In the genomic region with DNA sequence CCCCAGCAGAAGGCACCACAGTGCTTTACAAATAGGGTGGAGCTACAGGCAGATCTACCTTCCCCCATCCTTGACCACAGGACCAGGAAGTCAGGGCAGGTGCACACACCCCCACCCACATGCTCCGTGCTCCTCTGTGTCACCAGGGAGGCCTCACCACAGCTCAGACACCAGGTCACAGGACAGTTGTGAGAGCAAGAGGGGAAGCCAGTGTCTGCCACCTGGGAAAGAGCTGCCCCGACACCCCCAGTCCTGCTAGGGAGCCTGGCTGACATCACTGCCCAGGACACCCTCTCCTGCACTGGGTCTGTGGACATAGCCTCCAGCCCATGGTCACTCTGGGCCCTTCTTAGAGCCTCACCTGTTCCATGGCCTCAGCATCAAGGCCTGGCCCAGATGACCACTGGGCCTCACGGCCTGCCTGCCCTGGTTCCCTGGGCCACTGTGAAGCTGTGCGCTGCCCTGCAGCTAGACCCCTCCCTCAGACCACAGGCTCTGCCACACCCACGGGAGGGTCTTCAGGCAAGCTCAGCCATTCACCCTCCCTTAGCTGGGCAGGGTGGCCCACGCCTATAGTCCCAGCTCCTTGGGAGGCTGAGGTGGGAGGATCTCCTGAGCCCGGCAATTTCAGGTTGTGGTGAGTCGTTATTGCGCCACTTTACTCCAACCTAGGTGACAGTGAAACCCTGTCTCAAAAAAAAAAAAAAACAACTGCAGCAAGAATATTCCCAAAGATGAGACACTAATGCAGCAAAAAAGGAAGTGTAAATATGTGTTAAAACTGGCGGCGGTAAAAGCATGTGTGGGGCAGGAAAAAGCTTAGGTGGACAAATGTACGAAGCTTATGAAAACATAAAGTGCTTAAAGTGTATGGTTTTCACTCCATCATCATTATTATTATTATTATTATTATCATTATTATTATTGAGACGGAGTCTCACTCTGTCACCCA, we compare ENCODE assay signal across 8 cellular contexts. TPM values are rescaled to one million over a fixed set of nuclear protein-coding genes. Genes with fewer than 3 reads are reported as not detected.
DNase-seq lines count a peak whose midpoint lies in the region; ATAC-seq and TF ChIP-seq lines count a peak whose summit lies in the region.

No MANE protein-coding gene starts in this region.

- no peaks in the 10 kb centered on the region for H3K9me3 ChIP-seq in mucosa of descending colon
- no peaks in the 10 kb centered on the region for H3K9me3 ChIP-seq in esophagus squamous epithelium

- POLR2A ChIA-PET in activated CD8-positive, alpha-beta T cell treated with anti-CD3 and anti-CD28 coated beads, Interleukin-2, amount 10 ng/mL, durations not matched to agents 7 days and 5 days (lab: Charles Lee), result interaction anchor here (1.4 kb wide), 1 partner anchor 14 kb away, joined by 9 read pairs; a partner anchor contains a TSS

- H3K4me3 Mint-ChIP-seq in Calu3 (ENCODE audit: low read depth, unreplicated experiment), result no peak overlapping the region
- H3K4me3 Mint-ChIP-seq in activated CD8-positive, alpha-beta T cell treated with anti-CD3 and anti-CD28 coated beads, Interleukin-2, amount 10 ng/mL, durations not matched to agents 7 days and 5 days, result no peak overlapping the region

- H3K9me3 Mint-ChIP-seq in Calu3 (ENCODE audit: low read depth, unreplicated experiment), result no peaks in the 10 kb centered on the region
- no peaks in the 10 kb centered on the region for H3K9me3 Mint-ChIP-seq in activated CD8-positive, alpha-beta T cell treated with anti-CD3 and anti-CD28 coated beads, Interleukin-2, amount 10 ng/mL, durations not matched to agents 7 days and 5 days (ENCODE audit: insufficient read depth)

- intact Hi-C loops in Calu3 (cut with micrococcal nuclease; ENCODE audit: unreplicated experiment), result no loop called here
- intact Hi-C loops in mucosa of descending colon (cut with DNase I, micrococcal nuclease), result no loop called here
- intact Hi-C loops in esophagus squamous epithelium (cut with DNase I), result no loop called here

- H3K27ac ChIP-seq in esophagus squamous epithelium, result peak overlapping the region in 2 of 4 donors; percentile 33 to 57

- no peak overlapping the region for H3K27ac Mint-ChIP-seq in Calu3 (ENCODE audit: unreplicated experiment)
- peak overlapping the region; percentile 75 for H3K27ac Mint-ChIP-seq in activated CD8-positive, alpha-beta T cell treated with anti-CD3 and anti-CD28 coated beads, Interleukin-2, amount 10 ng/mL, durations not matched to agents 7 days and 5 days

- WGBS in esophagus squamous epithelium, 2 donors, result 65 to 89% methylated on average over 6 to 11 of the region's 13 CpGs

- peaks cover 5% of the 10 kb centered on the region for H3K4me1 ChIP-seq in mucosa of descending colon (ENCODE audit: low read depth)
- peaks cover 0 to 22% (median 4%) of the 10 kb centered on the region in 3 donors for H3K4me1 ChIP-seq in esophagus squamous epithelium

- DNase-seq in Calu3, result peak; percentile 86
- DNase-seq in LNCaP clone FGC (ENCODE audit: low read depth), result peak; percentile 30
- DNase-seq in activated CD8-positive, alpha-beta T cell treated with anti-CD3 and anti-CD28 coated beads, Interleukin-2, amount 10 ng/mL, durations not matched to agents 7 days and 5 days, result peak; percentile 87
- DNase-seq in mucosa of descending colon, result peak; percentile 72 to 89 (median 75)
- DNase-seq in NCI-H1092 (lab: John Stamatoyannopoulos, UW), result no peak
- DNase-seq in inferior parietal cortex (ENCODE audit: extremely low spot score), result no peak
- no peak for DNase-seq in esophagus squamous epithelium (lab: John Stamatoyannopoulos, UW)

- H3K36me3 ChIP-seq in mucosa of descending colon (ENCODE audit: low read depth) (no peaks in the 10 kb centered on the region), esophagus squamous epithelium (peaks cover 0 to 22% (median 0%) of the 10 kb centered on the region in 3 donors)

- H3K27me3 Mint-ChIP-seq in Calu3 (ENCODE audit: unreplicated experiment), result no peaks in the 10 kb centered on the region
- H3K27me3 Mint-ChIP-seq in activated CD8-positive, alpha-beta T cell treated with anti-CD3 and anti-CD28 coated beads, Interleukin-2, amount 10 ng/mL, durations not matched to agents 7 days and 5 days (ENCODE audit: low read depth), result no peaks in the 10 kb centered on the region

- no peak for TF ChIP-seq CTCF in Calu3 (IDR thresholded peaks at IDR 0.05; ENCODE audit: unreplicated experiment)
- no peak for TF ChIP-seq CTCF in LNCaP clone FGC (IDR thresholded peaks at IDR 0.05; ENCODE audit: control insufficient read depth, extremely low read depth, insufficient read depth)
- TF ChIP-seq CTCF in mucosa of descending colon (IDR thresholded peaks at IDR 0.05), result no peak
- no peak for TF ChIP-seq CTCF in esophagus squamous epithelium (IDR thresholded peaks at IDR 0.05)

- H3K4me1 Mint-ChIP-seq in Calu3 (ENCODE audit: low read depth, unreplicated experiment), result peaks cover 34% of the 10 kb centered on the region
- peaks cover 63% of the 10 kb centered on the region for H3K4me1 Mint-ChIP-seq in activated CD8-positive, alpha-beta T cell treated with anti-CD3 and anti-CD28 coated beads, Interleukin-2, amount 10 ng/mL, durations not matched to agents 7 days and 5 days (ENCODE audit: low read depth)

- H3K36me3 Mint-ChIP-seq in Calu3 (ENCODE audit: insufficient read depth, unreplicated experiment), result peaks cover 32% of the 10 kb centered on the region
- H3K36me3 Mint-ChIP-seq in activated CD8-positive, alpha-beta T cell treated with anti-CD3 and anti-CD28 coated beads, Interleukin-2, amount 10 ng/mL, durations not matched to agents 7 days and 5 days (ENCODE audit: low read depth), result peaks cover 43% of the 10 kb centered on the region

- TF ChIP-seq POLR2A in esophagus squamous epithelium (IDR thresholded peaks at IDR 0.05), result no peak

- H3K27me3 ChIP-seq in esophagus squamous epithelium, result no peaks in the 10 kb centered on the region

- no peak overlapping the region for H3K4me3 ChIP-seq in LNCaP clone FGC (ENCODE audit: low read depth, low read length)
- no peak overlapping the region for H3K4me3 ChIP-seq in mucosa of descending colon
- H3K4me3 ChIP-seq in esophagus squamous epithelium, result no peak overlapping the region

- ATAC-seq in GM21447 (IDR thresholded peaks at IDR 0.05; ENCODE audit: unreplicated experiment) (peak; percentile 82), mucosa of descending colon (peak; percentile 97)
- peak; percentile 93 for ATAC-seq in activated CD8-positive, alpha-beta T cell treated with anti-CD3 and anti-CD28 coated beads, Interleukin-2, amount 10 ng/mL, durations not matched to agents 7 days and 5 days

- CTCF ChIA-PET in Calu3 (lab: Charles Lee), result interaction anchor here (0.7 to 2.2 kb wide), 4 partner anchors 11 to 326 kb away, joined by 3 to 12 read pairs (median 4); a partner anchor contains a TSS
- CTCF ChIA-PET in activated CD8-positive, alpha-beta T cell treated with anti-CD3 and anti-CD28 coated beads, Interleukin-2, amount 10 ng/mL, durations not matched to agents 7 days and 5 days (lab: Charles Lee), result interaction anchor here (0.8 to 2.1 kb wide), 6 partner anchors 26 to 143 kb away, joined by 3 to 9 read pairs (median 4); no protein-coding TSS in a partner anchor

- no TSS peak for BruUV-seq in Calu3 (replicated peaks; lab: Mats Ljungman, UMichigan)

RNA-seq across cellular contexts. Expression of a gene that starts 14.2 kb away (rescaled TPM):
- total RNA-seq in Calu3 (2022), result 27.4 and 29.1 TPM in 2 replicates
- 10 to 100 TPM; 47.7 to 48.2 TPM for total RNA-seq in activated CD8-positive, alpha-beta T cell treated with anti-CD3 and anti-CD28 coated beads, Interleukin-2, amount 10 ng/mL, durations not matched to agents 7 days and 5 days
- total RNA-seq in mucosa of descending colon, result 10 to 100 TPM; 10.0 to 13.0 (median 12.6) TPM
- 1 to 10 TPM; 3.1 to 8.6 (median 4.8) TPM for total RNA-seq in esophagus squamous epithelium

RNA-seq across cellular contexts. Expression of a gene that starts 14.4 kb away (rescaled TPM):
- total RNA-seq in Calu3 (2022) (37.8 and 38.7 TPM in 2 replicates), mucosa of descending colon (10 to 100 TPM; 18.8 to 24.9 (median 20.6) TPM), esophagus squamous epithelium (10 to 100 TPM; 12.4 to 30.0 (median 17.9) TPM)
- 10 to 100 TPM; 62.3 to 63.2 TPM for total RNA-seq in activated CD8-positive, alpha-beta T cell treated with anti-CD3 and anti-CD28 coated beads, Interleukin-2, amount 10 ng/mL, durations not matched to agents 7 days and 5 days

RNA-seq across cellular contexts. Expression of a gene that starts 33.2 kb away (rescaled TPM):
- 47.3 and 60.2 TPM in 2 replicates for total RNA-seq in Calu3 (2022)
- total RNA-seq in activated CD8-positive, alpha-beta T cell treated with anti-CD3 and anti-CD28 coated beads, Interleukin-2, amount 10 ng/mL, durations not matched to agents 7 days and 5 days, result under 1 TPM in 1 of 2 experiments, not detected in 1; 0.40 TPM
- 10 to 100 TPM; 27.2 to 39.2 (median 36.9) TPM for total RNA-seq in mucosa of descending colon
- 10 to 100 TPM; 13.3 to 38.3 (median 24.2) TPM for total RNA-seq in esophagus squamous epithelium

RNA-seq across cellular contexts. Expression of a gene that starts 38.8 kb away (rescaled TPM):
- total RNA-seq in Calu3 (2022) (40.1 and 45.6 TPM in 2 replicates), mucosa of descending colon (10 to 100 TPM; 25.0 to 30.3 (median 29.9) TPM), esophagus squamous epithelium (10 to 100 TPM; 47.4 to 72.1 (median 68.3) TPM)
- 10 to 100 TPM; 48.6 to 49.3 TPM for total RNA-seq in activated CD8-positive, alpha-beta T cell treated with anti-CD3 and anti-CD28 coated beads, Interleukin-2, amount 10 ng/mL, durations not matched to agents 7 days and 5 days

Comparison
In these comparisons a context has a peak if more than half of its experiments do, and no peak if none do; other contexts are left out.
1. DNase-seq: peak in Calu3 (single experiment), LNCaP clone FGC (single experiment), activated CD8-positive, alpha-beta T cell treated with anti-CD3 and anti-CD28 coated beads, Interleukin-2, amount 10 ng/mL, durations not matched to agents 7 days and 5 days (single experiment) and mucosa of descending colon (3 of 3); none in NCI-H1092 (single experiment), inferior parietal cortex (single experiment) and esophagus squamous epithelium (single experiment).
2. RNA of a gene that starts 33.2 kb away (total RNA-seq): 47.3 to 60.2 TPM in Calu3, 27.2 to 39.2 TPM in mucosa of descending colon and 13.3 to 38.3 TPM in esophagus squamous epithelium; 0.40 TPM in activated CD8-positive, alpha-beta T cell treated with anti-CD3 and anti-CD28 coated beads, Interleukin-2, amount 10 ng/mL, durations not matched to agents 7 days and 5 days; every median in the first group is over 10 times any median in the second.
3. Peak in every context shown above with its lines, with median percentiles within 50 percentile points of each other: ATAC-seq.